Comparison of ENCODE assay signal across 18 cellular contexts in genomic region chr3:106126836-106127235, GRCh38.
"Had no signal": no experiment of that assay in that cellular context is flagged by ENCODE, and none has a peak within 500 bp of the region (broad histone marks: within the 10 kb centered on the region; RNA-seq: fewer than 3 reads in every experiment).

No MANE protein-coding gene starts in this region.

- H3K4me3 Mint-ChIP-seq: activated CD4-positive, alpha-beta T cell treated with anti-CD3 and anti-CD28 coated beads for 36 hours; activated CD8-positive, alpha-beta T cell treated with anti-CD3 and anti-CD28 coated beads for 36 hours; activated T-cell treated with anti-CD3 and anti-CD28 coated beads, Interleukin-2, amount 50 U/mL, for 4 hours; central memory CD8-positive, alpha-beta T cell; immature natural killer cell; stimulated activated memory B cell treated with anti-CD40 and anti-IgM and Interleukin-4, amounts not matched to agents 10 μg/mL and 1 μg/mL and 100 μg/mL, for 72 hours had no signal

- H3K4me1 Mint-ChIP-seq: central memory CD8-positive, alpha-beta T cell; immature natural killer cell; stimulated activated memory B cell treated with anti-CD40 and anti-IgM and Interleukin-4, amounts not matched to agents 10 μg/mL and 1 μg/mL and 100 μg/mL, for 72 hours had no signal

- H3K27me3 ChIP-seq: foreskin keratinocyte had no signal

- H3K9me3 Mint-ChIP-seq: activated CD8-positive, alpha-beta T cell treated with anti-CD3 and anti-CD28 coated beads for 36 hours; brain; central memory CD8-positive, alpha-beta T cell; immature natural killer cell; stimulated activated memory B cell treated with anti-CD40 and anti-IgM and Interleukin-4, amounts not matched to agents 10 μg/mL and 1 μg/mL and 100 μg/mL, for 72 hours had no signal

- H3K27ac Mint-ChIP-seq: activated CD4-positive, alpha-beta T cell treated with anti-CD3 and anti-CD28 coated beads for 36 hours; activated CD8-positive, alpha-beta T cell treated with anti-CD3 and anti-CD28 coated beads for 36 hours; activated naive CD4-positive, alpha-beta T cell treated with anti-CD3 and anti-CD28 coated beads, Interleukin-2, amount 50 U/mL, for 72 hours; immature natural killer cell; stimulated activated memory B cell treated with anti-CD40 and anti-IgM and Interleukin-4, amounts not matched to agents 10 μg/mL and 1 μg/mL and 100 μg/mL, for 72 hours had no signal

- DNase-seq: activated CD4-positive, alpha-beta T cell treated with anti-CD3 and anti-CD28 coated beads for 36 hours; activated CD8-positive, alpha-beta T cell treated with anti-CD3 and anti-CD28 coated beads for 36 hours; activated effector memory CD4-positive, alpha-beta T cell treated with Interleukin-2 at 50 U/mL for 16 hours; activated T-cell treated with anti-CD3 and anti-CD28 coated beads, Interleukin-2, amount 50 U/mL, for 4 hours; amygdala; effector CD8-positive, alpha-beta T cell; foreskin keratinocyte; glutamatergic neuron; immature natural killer cell; midbrain; stimulated activated CD4-positive, alpha-beta T cell treated with anti-CD3 and anti-CD28 coated beads, Interleukin-2, amount 100 ng/mL, for 48 hours; substantia nigra; T-helper 2 cell; trophoblast cell had no signal

- H3K36me3 Mint-ChIP-seq: activated naive CD4-positive, alpha-beta T cell treated with anti-CD3 and anti-CD28 coated beads, Interleukin-2, amount 50 U/mL, for 72 hours; brain; immature natural killer cell; stimulated activated memory B cell treated with anti-CD40 and anti-IgM and Interleukin-4, amounts not matched to agents 10 μg/mL and 1 μg/mL and 100 μg/mL, for 72 hours had no signal

- H3K27ac ChIP-seq: foreskin keratinocyte had no signal

- H3K27me3 Mint-ChIP-seq: activated CD4-positive, alpha-beta T cell treated with anti-CD3 and anti-CD28 coated beads for 36 hours; activated CD8-positive, alpha-beta T cell treated with anti-CD3 and anti-CD28 coated beads for 36 hours; brain; central memory CD8-positive, alpha-beta T cell; stimulated activated memory B cell treated with anti-CD40 and anti-IgM and Interleukin-4, amounts not matched to agents 10 μg/mL and 1 μg/mL and 100 μg/mL, for 72 hours had no signal

- ATAC-seq: activated CD4-positive, alpha-beta T cell treated with anti-CD3 and anti-CD28 coated beads for 36 hours; activated CD8-positive, alpha-beta T cell treated with anti-CD3 and anti-CD28 coated beads for 36 hours; activated naive CD4-positive, alpha-beta T cell treated with anti-CD3 and anti-CD28 coated beads, Interleukin-2, amount 50 U/mL, for 72 hours; activated T-cell treated with anti-CD3 and anti-CD28 coated beads, Interleukin-2, amount 50 U/mL, for 4 hours; foreskin keratinocyte; stimulated activated memory B cell treated with anti-CD40 and anti-IgM and Interleukin-4, amounts not matched to agents 10 μg/mL and 1 μg/mL and 100 μg/mL, for 72 hours had no signal
